In the genomic region with DNA sequence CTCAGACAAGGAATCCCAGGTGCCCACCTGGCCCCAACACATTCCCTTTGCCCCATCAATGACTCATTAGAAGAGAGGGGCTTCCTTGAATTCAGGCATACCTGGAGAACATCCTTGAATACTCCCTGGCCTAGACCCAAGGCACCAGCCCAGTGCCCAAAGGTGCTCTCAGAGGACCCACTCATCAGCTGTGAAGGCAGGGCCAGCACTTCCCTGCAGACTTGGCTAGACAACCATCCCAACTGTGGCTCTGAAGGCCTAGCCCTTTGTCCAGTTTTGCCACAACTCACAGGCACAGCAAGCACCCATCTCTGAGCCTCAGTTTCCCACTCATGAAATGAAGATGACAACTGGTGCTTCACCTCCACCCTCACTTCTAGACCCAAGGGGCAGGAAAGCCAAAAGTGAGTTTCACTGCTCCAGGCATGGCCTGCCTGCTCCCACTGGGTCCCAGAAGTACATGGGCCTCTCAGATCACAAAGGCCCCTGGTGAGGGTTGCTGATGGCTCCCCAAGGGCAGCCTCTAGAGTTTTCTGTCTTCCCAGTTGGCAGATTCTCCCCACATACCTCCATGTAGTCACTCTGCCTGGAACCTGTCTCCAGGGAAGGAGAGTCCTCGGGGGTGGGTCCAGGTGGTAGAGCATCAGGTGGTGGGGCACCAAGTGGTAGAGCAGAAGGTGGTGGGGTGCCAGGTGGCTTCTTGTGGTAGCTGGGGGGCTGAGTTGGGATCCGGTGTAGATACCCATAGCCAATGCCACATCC, we compare ENCODE assay signal across 13 cellular contexts. TPM values are rescaled to one million over a fixed set of nuclear protein-coding genes. Genes with fewer than 3 reads are reported as not detected.
DNase-seq lines count a peak whose midpoint lies in the region; ATAC-seq and TF ChIP-seq lines count a peak whose summit lies in the region.
"Had no signal": no experiment of that assay in that cellular context is flagged by ENCODE, and none has a peak within 500 bp of the region (broad histone marks: within the 10 kb centered on the region; RNA-seq: fewer than 3 reads in every experiment).

No MANE protein-coding gene starts in this region.

- no peak for TF ChIP-seq EP300 in esophagus muscularis mucosa (IDR thresholded peaks at IDR 0.05)

- ATAC-seq in stimulated activated naive CD8-positive, alpha-beta T cell treated with anti-CD3 and anti-CD28 coated beads, Interleukin-15, Interleukin-2, amounts not matched to agents 100 U/mL and 50 U/mL, for 24 hours, result no peak
- ATAC-seq in IMR-90 (ENCODE audit: low read depth) (no peak), right lobe of liver (no peak)

- H3K4me3 Mint-ChIP-seq in stimulated activated naive CD8-positive, alpha-beta T cell treated with anti-CD3 and anti-CD28 coated beads, Interleukin-15, Interleukin-2, amounts not matched to agents 100 ng/mL and 50 ng/mL, for 24 hours, result no peak overlapping the region
- H3K4me3 Mint-ChIP-seq: CD14-positive monocyte had no signal

- peak overlapping the region; percentile 7 for H2AK9ac ChIP-seq in IMR-90 (replicated peaks; ENCODE audit: low read depth, low read length, poor library complexity)

- no peak overlapping the region for H2BK20ac ChIP-seq in IMR-90 (ENCODE audit: low read depth, low read length)

- H3K27me3 Mint-ChIP-seq in stimulated activated naive CD8-positive, alpha-beta T cell treated with anti-CD3 and anti-CD28 coated beads, Interleukin-15, Interleukin-2, amounts not matched to agents 100 ng/mL and 50 ng/mL, for 24 hours, result no peaks in the 10 kb centered on the region

- H3K79me1 ChIP-seq in IMR-90 (ENCODE audit: low read depth in 1 of 2, low read length in 2 of 2), result peaks cover 17 to 48% of the 10 kb centered on the region in 2 experiments

- H3K23ac ChIP-seq in IMR-90 (ENCODE audit: low read depth, low read length), result no peak overlapping the region

- TF ChIP-seq POLR2A in IMR-90 (IDR thresholded peaks at IDR 0.05; ENCODE audit: low read depth, low read length) (no peak), esophagus muscularis mucosa (IDR thresholded peaks at IDR 0.05; ENCODE audit: low read depth) (no peak), right lobe of liver (IDR thresholded peaks at IDR 0.05) (no peak), erythroblast (IDR thresholded peaks at IDR 0.05; ENCODE audit: low read length) (no peak)

- H2AK5ac ChIP-seq in IMR-90 (ENCODE audit: low read depth, low read length), result no peak overlapping the region

- no peak overlapping the region for H4K5ac ChIP-seq in IMR-90 (ENCODE audit: low read depth, low read length)

- H2BK15ac ChIP-seq in IMR-90 (ENCODE audit: low read depth, low read length), result no peak overlapping the region

- H3K36me3 ChIP-seq in IMR-90 (ENCODE audit: control insufficient read depth, insufficient read depth, low read length) (peaks cover 46% of the 10 kb centered on the region), esophagus muscularis mucosa (peaks cover 34 to 76% (median 63%) of the 10 kb centered on the region in 4 donors), right lobe of liver (peaks cover 0 to 39% (median 13%) of the 10 kb centered on the region in 4 donors)

- no peak overlapping the region for H4K8ac ChIP-seq in IMR-90 (ENCODE audit: low read depth in 2 of 2, low read length in 2 of 2)

- no peak overlapping the region for H3K18ac ChIP-seq in IMR-90 (ENCODE audit: low read depth, low read length)

- H3K27ac Mint-ChIP-seq in stimulated activated naive CD8-positive, alpha-beta T cell treated with anti-CD3 and anti-CD28 coated beads, Interleukin-15, Interleukin-2, amounts not matched to agents 100 ng/mL and 50 ng/mL, for 24 hours, result peak overlapping the region; percentile 21

- no peak for DNase-seq in stimulated activated naive CD8-positive, alpha-beta T cell treated with anti-CD3 and anti-CD28 coated beads, Interleukin-15, Interleukin-2, amounts not matched to agents 100 U/mL and 50 U/mL, for 24 hours
- DNase-seq in IMR-90 (no peak), esophagus muscularis mucosa (ENCODE audit: extremely low spot score) (peak; percentile 77), ureter (ENCODE audit: low spot score) (peak; percentile 37), right lobe of liver (no peak), erythroblast (lab: John Stamatoyannopoulos, UW) (no peak), cerebellum (ENCODE audit: low spot score) (no peak)
- DNase-seq: DMS53, GF-D8, GM23248 had no signal

- intact Hi-C loops in IMR-90 (cut with micrococcal nuclease) (no loop called here), esophagus muscularis mucosa (cut with DNase I) (no loop called here), right lobe of liver (cut with DNase I) (loop anchor here in 1 of 2 donors (10.0 kb wide), 1 partner anchor 185 kb away; a partner anchor contains a TSS)

- TF ChIP-seq RAD21 in IMR-90 (IDR thresholded peaks at IDR 0.05; ENCODE audit: low read length), result no peak

- H3K9me1 ChIP-seq in IMR-90 (ENCODE audit: insufficient read depth, low read length), result no peaks in the 10 kb centered on the region

- CTCF ChIA-PET in IMR-90 (lab: Yijun Ruan, JAX), result no interaction called here

- no CpG with 5 or more reads among the region's 2 CpGs for WGBS in IMR-90 (ENCODE audit: extremely low coverage in 2 of 2, insufficient read length in 1 of 2), 2 experiments
- 89% methylated on average over 2 of the region's 2 CpGs for WGBS in esophagus muscularis mucosa
- 80% methylated on average over 1 of the region's 2 CpGs for WGBS in right lobe of liver (ENCODE audit: insufficient coverage, low coverage, low lambda C conversion rate, missing lambda C conversion rate)

- H4K20me1 ChIP-seq in IMR-90 (ENCODE audit: insufficient read depth, low read length), result peaks cover 49% of the 10 kb centered on the region

- H3K27me3 ChIP-seq in IMR-90 (ENCODE audit: control insufficient read depth, insufficient read depth, low read length) (no peaks in the 10 kb centered on the region), esophagus muscularis mucosa (no peaks in the 10 kb centered on the region), right lobe of liver (no peaks in the 10 kb centered on the region)

- H3K4me3 ChIP-seq in IMR-90 (ENCODE audit: insufficient read depth, low read depth, low read length) (no peak overlapping the region), esophagus muscularis mucosa (no peak overlapping the region), right lobe of liver (no peak overlapping the region)
- H3K4me3 ChIP-seq: A549, GM23248 had no signal

- peaks cover 2% of the 10 kb centered on the region for H3K4me1 Mint-ChIP-seq in stimulated activated naive CD8-positive, alpha-beta T cell treated with anti-CD3 and anti-CD28 coated beads, Interleukin-15, Interleukin-2, amounts not matched to agents 100 ng/mL and 50 ng/mL, for 24 hours (ENCODE audit: low read depth)

- no peak overlapping the region for H2BK5ac ChIP-seq in IMR-90 (ENCODE audit: low read depth, low read length, poor library complexity, severe bottlenecking)

- H3K27ac ChIP-seq in IMR-90 (ENCODE audit: insufficient read depth, low read length), result no peak overlapping the region
- H3K27ac ChIP-seq in esophagus muscularis mucosa (replicated peaks in 1 of 4), result no peak overlapping the region
- H3K27ac ChIP-seq in right lobe of liver, result no peak overlapping the region
- H3K27ac ChIP-seq: A549, GM23248 had no signal

- dilution Hi-C loops in IMR-90 (cut with HindIII; ENCODE audit: low sequenced_read_pairs, unreplicated experiment), result no loop called here

- H3K9me3 Mint-ChIP-seq in stimulated activated naive CD8-positive, alpha-beta T cell treated with anti-CD3 and anti-CD28 coated beads, Interleukin-15, Interleukin-2, amounts not matched to agents 100 ng/mL and 50 ng/mL, for 24 hours, result no peaks in the 10 kb centered on the region
- H3K9me3 Mint-ChIP-seq: CD14-positive monocyte had no signal

- in situ Hi-C loops in IMR-90 (cut with MboI; ENCODE audit: low sequenced_read_pairs), result no loop called here

- POLR2A ChIA-PET in IMR-90 (lab: Charles Lee; ENCODE audit: unreplicated experiment), result no interaction called here

- H3K4ac ChIP-seq in IMR-90 (ENCODE audit: low read depth, low read length), result no peak overlapping the region

- H3K9me3 ChIP-seq in IMR-90 (ENCODE audit: control insufficient read depth, insufficient read depth, low read length) (no peaks in the 10 kb centered on the region), esophagus muscularis mucosa (no peaks in the 10 kb centered on the region), right lobe of liver (no peaks in the 10 kb centered on the region)
- H3K9me3 ChIP-seq: A549 had no signal

- no TSS peak for BruUV-seq in IMR-90 (replicated peaks; lab: Mats Ljungman, UMichigan)

- H2BK120ac ChIP-seq in IMR-90 (ENCODE audit: low read depth, low read length), result no peak overlapping the region

- H3K56ac ChIP-seq in IMR-90 (ENCODE audit: extremely low read depth, insufficient read depth, low read length), result no peak overlapping the region

- no peak overlapping the region for H3K14ac ChIP-seq in IMR-90 (replicated peaks; ENCODE audit: low read depth, low read length)

- H4K91ac ChIP-seq in IMR-90 (ENCODE audit: insufficient read depth, low read depth, low read length), result no peak overlapping the region

- peaks cover 16% of the 10 kb centered on the region for H3K36me3 Mint-ChIP-seq in stimulated activated naive CD8-positive, alpha-beta T cell treated with anti-CD3 and anti-CD28 coated beads, Interleukin-15, Interleukin-2, amounts not matched to agents 100 ng/mL and 50 ng/mL, for 24 hours (ENCODE audit: low read depth)

- H3K9ac ChIP-seq in IMR-90 (ENCODE audit: low read depth, low read length), result no peak overlapping the region
- H3K9ac ChIP-seq: GM23248 had no signal

- no peak overlapping the region for H3K4me2 ChIP-seq in IMR-90 (ENCODE audit: low read depth, low read length)
- H3K4me2 ChIP-seq: A549 had no signal

- H3K4me1 ChIP-seq in IMR-90 (ENCODE audit: control insufficient read depth, insufficient read depth, low read length), result no peaks in the 10 kb centered on the region
- H3K4me1 ChIP-seq in esophagus muscularis mucosa, result peaks cover 30 to 52% (median 45%) of the 10 kb centered on the region in 4 donors
- peaks cover 0 to 7% (median under 1%) of the 10 kb centered on the region in 4 donors for H3K4me1 ChIP-seq in right lobe of liver
- H3K4me1 ChIP-seq: A549 had no signal

- TF ChIP-seq CTCF in IMR-90 (conservative IDR thresholded peaks at IDR 0.05; ENCODE audit: low read depth, low read length), result no peak
- no peak for TF ChIP-seq CTCF in esophagus muscularis mucosa (IDR thresholded peaks at IDR 0.05)
- no peak for TF ChIP-seq CTCF in right lobe of liver (IDR thresholded peaks at IDR 0.05)

- H2AFZ ChIP-seq in IMR-90 (replicated peaks; ENCODE audit: low read length, poor library complexity), result no peak overlapping the region
- H2AFZ ChIP-seq: GM23248 had no signal

RNA-seq across cellular contexts. Expression of a gene that starts 7.5 kb away (rescaled TPM):
- 25.8 and 35.0 TPM in 2 replicates for total RNA-seq in IMR-90 (2012; rRNA removed)
- polyA plus RNA-seq in IMR-90 (2012; rRNA removed), result 56.6 and 58.9 TPM in 2 replicates
- polyA plus RNA-seq in IMR-90 (2012; cell fraction: cytosol; rRNA removed), result 27.6 and 41.5 TPM in 2 replicates
- 133 and 180 TPM in 2 replicates for polyA plus RNA-seq in IMR-90 (2012; cell fraction: nucleus; rRNA removed; ENCODE audit: low replicate concordance)
- total RNA-seq in esophagus muscularis mucosa, result 10 to 100 TPM; 53.7 to 88.7 (median 67.8) TPM
- 92.2 TPM for total RNA-seq in ureter
- 10 to 100 TPM; 27.8 to 35.5 (median 33.1) TPM for total RNA-seq in right lobe of liver
- total RNA-seq in cerebellum, result 38.1 TPM

RNA-seq across cellular contexts. Expression of a gene that starts 7.6 kb away (rescaled TPM):
- total RNA-seq in IMR-90 (2012; rRNA removed) (0.56 and 0.90 TPM in 2 replicates), esophagus muscularis mucosa (1 to 10 TPM; 1.7 to 8.6 (median 3.9) TPM), ureter (19.7 TPM), right lobe of liver (1 to 10 TPM; 1.4 to 3.5 (median 2.5) TPM), cerebellum (9.7 TPM)
- polyA plus RNA-seq in IMR-90 (2012; rRNA removed), result 1.6 and 1.8 TPM in 2 replicates
- polyA plus RNA-seq in IMR-90 (2012; cell fraction: cytosol; rRNA removed), result 0.38 and 0.93 TPM in 2 replicates
- polyA plus RNA-seq in IMR-90 (2012; cell fraction: nucleus; rRNA removed; ENCODE audit: low replicate concordance), result 10.7 and 13.0 TPM in 2 replicates

RNA-seq across cellular contexts. Expression of a gene that starts 48.1 kb away (rescaled TPM):
- total RNA-seq in IMR-90 (2012; rRNA removed) (41.2 and 68.6 TPM in 2 replicates), esophagus muscularis mucosa (10 to 100 TPM; 25.9 to 40.0 (median 29.8) TPM), ureter (58.4 TPM), right lobe of liver (10 to 100 TPM; 11.3 to 21.9 (median 18.3) TPM), cerebellum (64.6 TPM)
- 10.7 and 14.4 TPM in 2 replicates for polyA plus RNA-seq in IMR-90 (2012; rRNA removed)
- polyA plus RNA-seq in IMR-90 (2012; cell fraction: cytosol; rRNA removed), result 3.9 and 5.7 TPM in 2 replicates
- polyA plus RNA-seq in IMR-90 (2012; cell fraction: nucleus; rRNA removed; ENCODE audit: low replicate concordance), result 3.1 and 26.6 TPM in 2 replicates

RNA-seq across cellular contexts. Expression of a gene that starts 48.2 kb away (rescaled TPM):
- total RNA-seq in IMR-90 (2012; rRNA removed), result under 0.01 TPM in 1 of 2 replicates, not detected in the other
- 0.02 TPM in 1 of 2 replicates, not detected in the other for polyA plus RNA-seq in IMR-90 (2012; rRNA removed)
- not detected in 2 replicates for polyA plus RNA-seq in IMR-90 (2012; cell fraction: cytosol; rRNA removed)
- 0.01 and 0.14 TPM in 2 replicates for polyA plus RNA-seq in IMR-90 (2012; cell fraction: nucleus; rRNA removed; ENCODE audit: low replicate concordance)
- under 1 TPM; 0.34 to 0.99 (median 0.56) TPM for total RNA-seq in esophagus muscularis mucosa
- 34.5 TPM for total RNA-seq in ureter
- under 1 TPM in 5 of 6 experiments, not detected in 1; 0.12 to 0.31 (median 0.16) TPM for total RNA-seq in right lobe of liver
- 0.64 TPM for total RNA-seq in cerebellum
- total RNA-seq: GM23248 had no signal
- polyA plus RNA-seq: CD14-positive monocyte, GM23248 had no signal

RNA-seq across cellular contexts. Expression of a gene that starts 53.5 kb away (rescaled TPM):
- total RNA-seq in IMR-90 (2012; rRNA removed) (22.8 TPM in 2 replicates), esophagus muscularis mucosa (100 to 1,000 TPM in 1 of 4 donors, 10 to 100 TPM in 3; 27.8 to 183 (median 45.4) TPM), ureter (32.1 TPM), right lobe of liver (10 to 100 TPM in 5 of 6 experiments, 1 to 10 TPM in 1; 6.7 to 43.4 (median 17.4) TPM), cerebellum (5.4 TPM)
- 16.5 and 23.1 TPM in 2 replicates for polyA plus RNA-seq in IMR-90 (2012; rRNA removed)
- polyA plus RNA-seq in IMR-90 (2012; cell fraction: cytosol; rRNA removed), result 22.5 and 41.4 TPM in 2 replicates
- 80.9 and 92.7 TPM in 2 replicates for polyA plus RNA-seq in IMR-90 (2012; cell fraction: nucleus; rRNA removed; ENCODE audit: low replicate concordance)

Comparison
In these comparisons a context has a peak if more than half of its experiments do, and no peak if none do; other contexts are left out.
1. DNase-seq: peak in esophagus muscularis mucosa (single experiment) and ureter (single experiment); none in stimulated activated naive CD8-positive, alpha-beta T cell treated with anti-CD3 and anti-CD28 coated beads, Interleukin-15, Interleukin-2, amounts not matched to agents 100 U/mL and 50 U/mL, for 24 hours (single experiment), IMR-90 (single experiment), right lobe of liver (0 of 3), erythroblast (0 of 2) and cerebellum (single experiment).